In the genomic region with DNA sequence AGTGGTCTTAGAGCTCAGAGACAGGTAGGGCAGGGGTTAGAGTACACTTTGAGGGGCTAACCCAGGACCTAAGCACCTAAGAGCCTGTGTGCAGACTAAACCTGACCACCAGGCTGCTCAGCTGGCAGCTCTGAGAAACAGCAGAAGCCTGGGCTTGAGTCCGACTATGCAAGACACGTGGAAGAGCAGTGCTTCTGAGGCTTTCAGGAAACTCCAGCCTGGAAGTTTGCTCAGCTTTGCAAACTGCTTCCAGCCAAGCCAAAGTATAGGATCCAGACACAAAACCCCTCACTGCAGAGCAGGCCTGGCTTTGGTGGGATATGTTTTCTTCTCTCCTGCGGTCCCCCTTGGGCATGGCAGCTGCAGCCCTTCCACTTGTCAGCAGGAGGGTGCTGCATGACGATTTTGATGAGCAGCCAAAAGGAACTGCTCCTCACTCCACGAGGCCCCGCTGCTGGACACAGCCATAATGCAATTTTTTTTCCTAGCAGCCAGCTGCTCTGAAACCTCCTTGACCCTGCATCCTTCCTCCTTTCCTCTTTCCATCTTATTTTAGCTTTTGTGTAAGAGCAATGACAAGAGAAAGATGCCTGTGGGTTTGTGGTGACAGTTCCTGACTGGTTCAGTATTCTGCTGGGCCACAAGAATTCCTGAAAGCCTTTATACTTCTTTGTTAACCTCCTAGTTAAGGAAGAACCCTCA, we compare ENCODE assay signal across 12 cellular contexts.
DNase-seq lines count a peak whose midpoint lies in the region; ATAC-seq, FAIRE-seq and TF ChIP-seq lines count a peak whose summit lies in the region.
"Had no signal": no experiment of that assay in that cellular context is flagged by ENCODE, and none has a peak within 500 bp of the region (broad histone marks: within the 10 kb centered on the region; RNA-seq: fewer than 3 reads in every experiment).

No MANE protein-coding gene starts in this region.

- no TSS peak for BruUV-seq in HepG2 (replicated peaks; lab: Mats Ljungman, UMichigan)
- no TSS peak for BruUV-seq in Caco-2 (replicated peaks; lab: Mats Ljungman, UMichigan)

- intact Hi-C loops in HepG2 (cut with micrococcal nuclease; ENCODE audit: unreplicated experiment), result no loop called here
- intact Hi-C loops in esophagus muscularis mucosa (cut with DNase I), result no loop called here
- intact Hi-C loops in Caco-2 (cut with micrococcal nuclease; ENCODE audit: unreplicated experiment), result no loop called here

- no peak overlapping the region for H3K9ac ChIP-seq in liver (ENCODE audit: low read depth in 1 of 2, low read length in 2 of 2)
- no peak overlapping the region for H3K9ac ChIP-seq in HepG2 (ENCODE audit: insufficient read depth, low read depth, low read length)
- no peak overlapping the region for H3K9ac ChIP-seq in muscle layer of colon (ENCODE audit: low read length)

- no peak for DNase-seq in HepG2 (ENCODE audit: low spot score)
- no peak for DNase-seq in esophagus muscularis mucosa (ENCODE audit: extremely low spot score)
- no peak for DNase-seq in Caco-2
- DNase-seq in stimulated activated naive CD8-positive, alpha-beta T cell treated with anti-CD3 and anti-CD28 coated beads, Interleukin-15, amount 100 ng/mL, for 72 hours, result no peak
- DNase-seq: activated CD4-positive, alpha-beta T cell treated with anti-CD3 and anti-CD28 coated beads for 4 hours; stimulated activated CD4-positive, alpha-beta T cell treated with anti-CD3 and anti-CD28 coated beads, Interleukin-4, amount 100 ng/mL, for 1 hour had no signal

- no peaks in the 10 kb centered on the region for H4K20me1 ChIP-seq in HepG2 (ENCODE audit: insufficient read depth, low read length)

- ATAC-seq in HepG2 (no peak; the same call in 2 of the 3 replicates), GM19023 (IDR thresholded peaks at IDR 0.05; ENCODE audit: unreplicated experiment) (no peak), HG02981 (IDR thresholded peaks at IDR 0.05; ENCODE audit: unreplicated experiment) (no peak)
- ATAC-seq in stimulated activated naive CD8-positive, alpha-beta T cell treated with anti-CD3 and anti-CD28 coated beads, Interleukin-15, amount 100 ng/mL, for 72 hours, result no peak

- TF ChIP-seq RAD21 in liver (IDR thresholded peaks at IDR 0.05), result no peak
- no peak for TF ChIP-seq RAD21 in HepG2 (CRISPR knock-in tag; IDR thresholded peaks at IDR 0.05)

- H3K9me3 ChIP-seq in liver (ENCODE audit: control insufficient read depth in 4 of 4, low read length in 3 of 4), result no peaks in the 10 kb centered on the region
- no peaks in the 10 kb centered on the region for H3K9me3 ChIP-seq in HepG2 (ENCODE audit: low read length)
- no peaks in the 10 kb centered on the region for H3K9me3 ChIP-seq in esophagus muscularis mucosa
- no peaks in the 10 kb centered on the region for H3K9me3 ChIP-seq in muscle layer of colon (ENCODE audit: low read length)
- no peaks in the 10 kb centered on the region for H3K9me3 ChIP-seq in Caco-2
- H3K9me3 ChIP-seq: ascending aorta had no signal

- no peak overlapping the region for H2AFZ ChIP-seq in HepG2 (ENCODE audit: low read length)

- no peak overlapping the region for H3K4me3 ChIP-seq in liver (ENCODE audit: low read depth in 1 of 3, low read length in 3 of 3)
- no peak overlapping the region for H3K4me3 ChIP-seq in HepG2 (replicated peaks in 1 of 3; ENCODE audit: insufficient read depth in 1 of 3, low read depth in 2 of 3, low read length in 3 of 3)
- no peak overlapping the region for H3K4me3 ChIP-seq in esophagus muscularis mucosa
- H3K4me3 ChIP-seq in muscle layer of colon (ENCODE audit: low read depth in 1 of 2, low read length in 2 of 2), result no peak overlapping the region
- no peak overlapping the region for H3K4me3 ChIP-seq in Caco-2 (ENCODE audit: low read depth, low read length)
- H3K4me3 ChIP-seq: ascending aorta had no signal

- WGBS in liver, result 62% methylated on average over 6 of the region's 6 CpGs
- WGBS in HepG2 (ENCODE audit: low lambda C conversion rate), result 14% methylated on average over 4 of the region's 6 CpGs
- 9% methylated on average over 6 of the region's 6 CpGs for WGBS in esophagus muscularis mucosa

- POLR2A ChIA-PET in HepG2 (lab: Yijun Ruan, JAX) (no interaction called here), Caco-2 (lab: Charles Lee) (no interaction called here)

- no peak overlapping the region for H3K4me3 Mint-ChIP-seq in Caco-2 (ENCODE audit: unreplicated experiment)
- no peak overlapping the region for H3K4me3 Mint-ChIP-seq in stimulated activated naive CD8-positive, alpha-beta T cell treated with anti-CD3 and anti-CD28 coated beads, Interleukin-15, amount 100 ng/mL, for 72 hours

- H3K36me3 Mint-ChIP-seq in Caco-2 (ENCODE audit: insufficient read depth, unreplicated experiment), result no peaks in the 10 kb centered on the region

- no peak overlapping the region for H3K4me2 ChIP-seq in HepG2 (ENCODE audit: low read depth, low read length)

- TF ChIP-seq CTCF in liver (IDR thresholded peaks at IDR 0.05; ENCODE audit: low read depth, low read length, missing input control) (peak; percentile 5), HepG2 (CRISPR knock-in tag; IDR thresholded peaks at IDR 0.05) (no peak), esophagus muscularis mucosa (IDR thresholded peaks at IDR 0.05) (peak in 1 of 3 experiments; percentile 43), Caco-2 (IDR thresholded peaks at IDR 0.05; ENCODE audit: insufficient read depth in 1 of 2, low read depth in 1 of 2, low read length in 1 of 2, severe bottlenecking in 1 of 2, unreplicated experiment in 1 of 2) (no peak)

- H3K27me3 ChIP-seq in liver (ENCODE audit: control insufficient read depth in 4 of 4, insufficient read depth in 4 of 4, low read length in 3 of 4) (peaks cover 0 to 4% (median 1%) of the 10 kb centered on the region in 4 donors), HepG2 (ENCODE audit: control insufficient read depth in 1 of 2, insufficient read depth in 2 of 2, low read length in 2 of 2) (peaks cover 0 to 20% of the 10 kb centered on the region in 2 experiments; a peak in 3 of 5 replicates), esophagus muscularis mucosa (no peaks in the 10 kb centered on the region), muscle layer of colon (ENCODE audit: control insufficient read depth in 1 of 2, insufficient read depth in 2 of 2, low read length in 2 of 2) (no peaks in the 10 kb centered on the region), Caco-2 (replicated peaks; ENCODE audit: control insufficient read depth, insufficient read depth, low read length) (no peaks in the 10 kb centered on the region)
- H3K27me3 ChIP-seq: ascending aorta had no signal

- H3K9me3 Mint-ChIP-seq in Caco-2 (ENCODE audit: unreplicated experiment), result no peaks in the 10 kb centered on the region
- no peaks in the 10 kb centered on the region for H3K9me3 Mint-ChIP-seq in stimulated activated naive CD8-positive, alpha-beta T cell treated with anti-CD3 and anti-CD28 coated beads, Interleukin-15, amount 100 ng/mL, for 72 hours

- no peaks in the 10 kb centered on the region for H3K4me1 Mint-ChIP-seq in Caco-2 (ENCODE audit: low read depth, unreplicated experiment)
- no peaks in the 10 kb centered on the region for H3K4me1 Mint-ChIP-seq in stimulated activated naive CD8-positive, alpha-beta T cell treated with anti-CD3 and anti-CD28 coated beads, Interleukin-15, amount 100 ng/mL, for 72 hours

- H3K4me1 ChIP-seq in liver (ENCODE audit: control insufficient read depth in 4 of 4, insufficient read depth in 4 of 4, low read length in 3 of 4) (no peaks in the 10 kb centered on the region), HepG2 (ENCODE audit: insufficient read depth, low read length) (0 out of 2 replicates have a peak, but pooled peaks cover 6% of the 10 kb centered on the region), esophagus muscularis mucosa (peaks cover 14 to 43% (median 31%) of the 10 kb centered on the region in 4 donors), muscle layer of colon (ENCODE audit: insufficient read depth, low read length) (peaks cover 29% of the 10 kb centered on the region), Caco-2 (no peaks in the 10 kb centered on the region)

- TF ChIP-seq EP300 in HepG2 (IDR thresholded peaks at IDR 0.05; ENCODE audit: low read depth in 2 of 2, low read length in 2 of 2) (no peak), HepG2 (CRISPR knock-in tag; IDR thresholded peaks at IDR 0.05; ENCODE audit: borderline replicate concordance) (no peak), esophagus muscularis mucosa (IDR thresholded peaks at IDR 0.05) (no peak)

- in situ Hi-C loops in HepG2 (cut with HindIII; ENCODE audit: extremely low pct_ligation_motif_present, low pct_unique_long_range_greater_than_20kb), result no loop called here

- H3K36me3 ChIP-seq in liver (ENCODE audit: control insufficient read depth in 4 of 4, insufficient read depth in 3 of 4, low read depth in 1 of 4, low read length in 3 of 4), result no peaks in the 10 kb centered on the region
- no peaks in the 10 kb centered on the region for H3K36me3 ChIP-seq in HepG2 (replicated peaks in 1 of 2; ENCODE audit: control insufficient read depth in 1 of 2, insufficient read depth in 2 of 2, low read length in 2 of 2)
- H3K36me3 ChIP-seq in esophagus muscularis mucosa, result no peaks in the 10 kb centered on the region
- no peaks in the 10 kb centered on the region for H3K36me3 ChIP-seq in muscle layer of colon (ENCODE audit: insufficient read depth, low read length)
- H3K36me3 ChIP-seq in Caco-2 (ENCODE audit: control insufficient read depth, insufficient read depth, low read length), result no peaks in the 10 kb centered on the region
- H3K36me3 ChIP-seq: ascending aorta had no signal

- no peak for FAIRE-seq in HepG2 (lab: Jason Lieb, UNC)
- FAIRE-seq: islet of Langerhans had no signal

- no peaks in the 10 kb centered on the region for H3K27me3 Mint-ChIP-seq in Caco-2 (ENCODE audit: insufficient read depth, unreplicated experiment)
- peaks cover 68% of the 10 kb centered on the region for H3K27me3 Mint-ChIP-seq in stimulated activated naive CD8-positive, alpha-beta T cell treated with anti-CD3 and anti-CD28 coated beads, Interleukin-15, amount 100 ng/mL, for 72 hours

- TF ChIP-seq POLR2A in HepG2 (IDR thresholded peaks at IDR 0.05; ENCODE audit: insufficient read depth in 1 of 2, low read depth in 2 of 2, low read length in 2 of 2) (no peak), esophagus muscularis mucosa (IDR thresholded peaks at IDR 0.05; ENCODE audit: low read depth) (no peak)

- no peak overlapping the region for H3K27ac Mint-ChIP-seq in Caco-2 (ENCODE audit: unreplicated experiment)
- H3K27ac Mint-ChIP-seq in stimulated activated naive CD8-positive, alpha-beta T cell treated with anti-CD3 and anti-CD28 coated beads, Interleukin-15, amount 100 ng/mL, for 72 hours, result no peak overlapping the region

- CTCF ChIA-PET in HepG2 (lab: Yijun Ruan, JAX; ENCODE audit: low intra/inter-chr PET ratio, low total read pairs) (no interaction called here), Caco-2 (lab: Charles Lee) (interaction anchor here (1.1 to 1.6 kb wide), 2 partner anchors 8 to 13 kb away, joined by 4 read pairs; no protein-coding TSS in a partner anchor)

- H3K27ac ChIP-seq in liver (ENCODE audit: low read depth in 1 of 2, low read length in 2 of 2) (no peak overlapping the region), HepG2 (ENCODE audit: extremely low read length, insufficient read depth, low read length) (no peak overlapping the region), esophagus muscularis mucosa (replicated peaks in 1 of 4) (peak overlapping the region; percentile 32 to 73 (median 48)), muscle layer of colon (ENCODE audit: low read depth, low read length) (peak overlapping the region; percentile 35)

- no peaks in the 10 kb centered on the region for H3K79me2 ChIP-seq in HepG2 (ENCODE audit: insufficient read depth, low read length)

TF ChIP-seq in HepG2, 621 proteins besides CTCF, POLR2A, EP300 and RAD21 (continues in another document):
- TF ChIP-seq SATB2 (CRISPR knock-in tag; IDR thresholded peaks at IDR 0.05), result no peak

Comparison
In these comparisons a context has a peak if more than half of its experiments do, and no peak if none do; other contexts are left out.
1. H3K27ac ChIP-seq: peak in esophagus muscularis mucosa (4 of 4) and muscle layer of colon (single experiment); none in liver (0 of 2) and HepG2 (single experiment).